8 cellular contexts compared by ENCODE assay signal in genomic region chr10:59906417-59907202, GRCh38. TPM values are rescaled to one million over a fixed set of nuclear protein-coding genes. Genes with fewer than 3 reads are reported as not detected.
DNase-seq lines count a peak whose midpoint lies in the region; ATAC-seq, FAIRE-seq and TF ChIP-seq lines count a peak whose summit lies in the region.

CCDC6 (minus strand) TSS chr10:59906556; CDS start chr10:59906424, 132 bp downstream.

- ATAC-seq in GM21515 (IDR thresholded peaks at IDR 0.05; ENCODE audit: unreplicated experiment) (peak; percentile 82), mucosa of descending colon (peak; percentile 93)

- no peaks in the 10 kb centered on the region for H3F3A ChIP-seq in OCI-LY1 (ENCODE audit: insufficient read depth, low read length)

- POLR2A ChIA-PET in endothelial cell of umbilical vein (lab: Charles Lee), result interaction anchor here (1.0 to 1.2 kb wide), 3 partner anchors 30 to 76 kb away, joined by 3 to 4 read pairs (median 3); no protein-coding TSS in a partner anchor

- H3K4me2 ChIP-seq in OCI-LY1 (ENCODE audit: low read length) (peak within 1 kb of the TSS; percentile 96), endothelial cell of umbilical vein (ENCODE audit: insufficient read depth, low read length) (peak within 1 kb of the TSS; percentile 98)

- peaks cover 55% of the 10 kb centered on the region for H3K4me1 ChIP-seq in OCI-LY1 (ENCODE audit: insufficient read depth, low read length, severe bottlenecking)
- peaks cover 32% of the 10 kb centered on the region for H3K4me1 ChIP-seq in endothelial cell of umbilical vein (ENCODE audit: control insufficient read depth, extremely low read depth, insufficient read depth, low read length)
- peaks cover 29% of the 10 kb centered on the region for H3K4me1 ChIP-seq in mucosa of descending colon (ENCODE audit: low read depth)

- CTCF ChIA-PET in endothelial cell of umbilical vein (lab: Charles Lee), result interaction anchor here (0.6 to 3.1 kb wide), 17 partner anchors 8 to 280 kb away, joined by 3 to 34 read pairs (median 4); no protein-coding TSS in a partner anchor

- H3K9ac ChIP-seq in OCI-LY1 (ENCODE audit: low read length), result peak within 1 kb of the TSS; percentile 88
- H3K9ac ChIP-seq in endothelial cell of umbilical vein (replicated peaks; ENCODE audit: extremely low read depth, insufficient read depth, low read length), result peak within 1 kb of the TSS; percentile 85

- DNase-seq in DMS 273 treated with DMSO at 0.1 percent for 48 hours (lab: John Stamatoyannopoulos, UW) (peak; percentile 81), HuH-7 (ENCODE audit: low spot score) (peak; percentile 76), endothelial cell of umbilical vein (ENCODE audit: low read depth, low spot score) (peak; percentile 96), mucosa of descending colon (peak; percentile 95 to 97 (median 96))
- peak; percentile 94 for DNase-seq in activated CD8-positive, alpha-beta memory T cell treated with anti-CD3 and anti-CD28 coated beads, Interleukin-2, amount 50 U/mL, for 48 hours
- DNase-seq in stimulated activated CD8-positive, alpha-beta memory T cell treated with anti-CD3 and anti-CD28 coated beads, Interleukin-4, amount 100 ng/mL, for 24 hours (ENCODE audit: low read depth), result peak; percentile 91

- H3K27me3 ChIP-seq in OCI-LY1 (ENCODE audit: insufficient read depth, low read length) (no peaks in the 10 kb centered on the region), endothelial cell of umbilical vein (ENCODE audit: control insufficient read depth in 2 of 2, insufficient read depth in 2 of 2, low read length in 2 of 2) (no peaks in the 10 kb centered on the region)

- peak; percentile 75 for TF ChIP-seq POLR2A in endothelial cell of umbilical vein (IDR thresholded peaks at IDR 0.05; ENCODE audit: low read depth, low read length)

- no peaks in the 10 kb centered on the region for H3K9me2 ChIP-seq in OCI-LY1 (ENCODE audit: low read depth, low read length)

- no peaks in the 10 kb centered on the region for H3K9me3 ChIP-seq in OCI-LY1 (ENCODE audit: low read length)
- no peaks in the 10 kb centered on the region for H3K9me3 ChIP-seq in endothelial cell of umbilical vein (replicated peaks; ENCODE audit: control insufficient read depth, insufficient read depth, low read length)
- H3K9me3 ChIP-seq in mucosa of descending colon, result no peaks in the 10 kb centered on the region

- dilution Hi-C loops in endothelial cell of umbilical vein (cut with MboI; ENCODE audit: extremely low pct_ligation_motif_present, low sequenced_read_pairs), result no loop called here

- BruUV-seq in endothelial cell of umbilical vein (replicated peaks; lab: Mats Ljungman, UMichigan), result TSS peak; percentile 66

- H3K27ac ChIP-seq in OCI-LY1 (ENCODE audit: low read depth, low read length, poor library complexity, severe bottlenecking) (peak within 1 kb of the TSS; percentile 95), endothelial cell of umbilical vein (ENCODE audit: insufficient read depth, low read depth, low read length) (peak within 1 kb of the TSS; percentile 75)

- no peaks in the 10 kb centered on the region for H4K20me1 ChIP-seq in OCI-LY1 (ENCODE audit: insufficient read depth, low read length)
- peaks cover 3% of the 10 kb centered on the region for H4K20me1 ChIP-seq in endothelial cell of umbilical vein (replicated peaks; ENCODE audit: control insufficient read depth, extremely low read depth, insufficient read depth, low read length)

- no peaks in the 10 kb centered on the region for H3K9me1 ChIP-seq in endothelial cell of umbilical vein (replicated peaks; ENCODE audit: control insufficient read depth, extremely low read depth, insufficient read depth, low read length)

- H2AFZ ChIP-seq in OCI-LY1 (ENCODE audit: low read length), result peak within 1 kb of the TSS; percentile 1; the same call in 1 of the 2 replicates
- peak within 1 kb of the TSS; percentile 89 for H2AFZ ChIP-seq in endothelial cell of umbilical vein (ENCODE audit: low read depth, low read length)

- H3K79me2 ChIP-seq in OCI-LY1 (ENCODE audit: insufficient read depth, low read length) (peaks cover 44% of the 10 kb centered on the region), endothelial cell of umbilical vein (ENCODE audit: control insufficient read depth, insufficient read depth, low read length) (peaks cover 44% of the 10 kb centered on the region)

- intact Hi-C loops in endothelial cell of umbilical vein (cut with micrococcal nuclease) (loop anchor here (1.0 to 10.0 kb wide), 4 partner anchors 76 to 518 kb away; no protein-coding TSS in a partner anchor), mucosa of descending colon (cut with DNase I, micrococcal nuclease) (loop anchor here in 1 of 2 donors (2.0 kb wide), 1 partner anchor 42 kb away; no protein-coding TSS in a partner anchor)

- H3K36me3 ChIP-seq in OCI-LY1 (ENCODE audit: insufficient read depth, low read length) (peaks cover 20% of the 10 kb centered on the region), endothelial cell of umbilical vein (ENCODE audit: control insufficient read depth in 2 of 2, extremely low read depth in 1 of 2, insufficient read depth in 2 of 2, low read length in 2 of 2) (no peaks in the 10 kb centered on the region), mucosa of descending colon (ENCODE audit: low read depth) (no peaks in the 10 kb centered on the region)

- TF ChIP-seq CTCF in OCI-LY1 (IDR thresholded peaks at IDR 0.05; ENCODE audit: low read length) (peak; percentile 46), endothelial cell of umbilical vein (IDR thresholded peaks at IDR 0.05; ENCODE audit: extremely low read depth in 1 of 2, insufficient read depth in 1 of 2, low read depth in 1 of 2, low read length in 2 of 2) (peak; percentile 64 to 82), mucosa of descending colon (IDR thresholded peaks at IDR 0.05) (peak; percentile 86)

- H3K4me3 ChIP-seq in OCI-LY1 (ENCODE audit: low read depth, low read length, poor library complexity, severe bottlenecking) (peak within 1 kb of the TSS; percentile 87), endothelial cell of umbilical vein (replicated peaks in 1 of 3; ENCODE audit: insufficient read depth in 1 of 3, low read depth in 1 of 3, low read length in 3 of 3) (peak within 1 kb of the TSS; percentile 68 to 81 (median 77)), mucosa of descending colon (peak within 1 kb of the TSS; percentile 89)

- peak; percentile 78 for FAIRE-seq in endothelial cell of umbilical vein (lab: Jason Lieb, UNC)

TF ChIP-seq in endothelial cell of umbilical vein, 7 proteins besides CTCF, POLR2A, EP300 and RAD21:
- TF ChIP-seq EZH2 (IDR thresholded peaks at IDR 0.05; ENCODE audit: borderline replicate concordance, low read depth, low read length, severe bottlenecking) (no peak), FOS (IDR thresholded peaks at IDR 0.05; ENCODE audit: borderline replicate concordance, insufficient read depth, low read length) (peak; percentile 10), MYC (IDR thresholded peaks at IDR 0.05; ENCODE audit: low read depth, low read length) (no peak), GATA2 (IDR thresholded peaks at IDR 0.05; ENCODE audit: insufficient read depth, insufficient read length, low read depth, low read length) (no peak), JUN (IDR thresholded peaks at IDR 0.05; ENCODE audit: borderline replicate concordance, insufficient read depth, insufficient read length, low read depth) (no peak), POLR2AphosphoS5 (IDR thresholded peaks at IDR 0.05; ENCODE audit: insufficient read depth, low read depth, low read length) (peak; percentile 89)
- TF ChIP-seq, protein P1, sequence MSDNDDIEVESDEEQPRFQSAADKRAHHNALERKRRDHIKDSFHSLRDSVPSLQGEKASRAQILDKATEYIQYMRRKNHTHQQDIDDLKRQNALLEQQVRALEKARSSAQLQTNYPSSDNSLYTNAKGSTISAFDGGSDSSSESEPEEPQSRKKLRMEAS (IDR thresholded peaks at IDR 0.05; ENCODE audit: insufficient read depth, insufficient read length), result peak; percentile 48

RNA-seq across cellular contexts. Expression of gene CCDC6, which starts in this region (rescaled TPM):
- total RNA-seq in endothelial cell of umbilical vein, result 36.8 TPM in 2 replicates
- 15.7 and 16.8 TPM in 2 replicates for polyA plus RNA-seq in endothelial cell of umbilical vein
- polyA plus RNA-seq in endothelial cell of umbilical vein (2011; cell fraction: cytosol; rRNA removed), result 16.3 and 16.5 TPM in 2 replicates
- polyA plus RNA-seq in endothelial cell of umbilical vein (2011; cell fraction: nucleus; rRNA removed), result 12.9 and 14.3 TPM in 2 replicates
- polyA plus RNA-seq in endothelial cell of umbilical vein (2012), result 21.7 and 28.4 TPM in 2 replicates
- polyA minus RNA-seq in endothelial cell of umbilical vein, result 37.8 and 45.7 TPM in 2 replicates
- 32.4 TPM for polyA minus RNA-seq in endothelial cell of umbilical vein (2011; cell fraction: cytosol; rRNA and poly(A)+ RNA removed)
- 23.0 and 30.5 TPM in 2 replicates for polyA minus RNA-seq in endothelial cell of umbilical vein (2011; cell fraction: nucleus; rRNA and poly(A)+ RNA removed)
- 10 to 100 TPM; 54.5 to 73.1 (median 62.7) TPM for total RNA-seq in mucosa of descending colon

Comparison
In these comparisons a context has a peak if more than half of its experiments do, and no peak if none do; other contexts are left out.
1. Peak in every context shown above with its lines: DNase-seq, ATAC-seq, H3K4me3 ChIP-seq and H3K27ac ChIP-seq.